Comparison of ENCODE assay signal across 9 cellular contexts in the genomic region with DNA sequence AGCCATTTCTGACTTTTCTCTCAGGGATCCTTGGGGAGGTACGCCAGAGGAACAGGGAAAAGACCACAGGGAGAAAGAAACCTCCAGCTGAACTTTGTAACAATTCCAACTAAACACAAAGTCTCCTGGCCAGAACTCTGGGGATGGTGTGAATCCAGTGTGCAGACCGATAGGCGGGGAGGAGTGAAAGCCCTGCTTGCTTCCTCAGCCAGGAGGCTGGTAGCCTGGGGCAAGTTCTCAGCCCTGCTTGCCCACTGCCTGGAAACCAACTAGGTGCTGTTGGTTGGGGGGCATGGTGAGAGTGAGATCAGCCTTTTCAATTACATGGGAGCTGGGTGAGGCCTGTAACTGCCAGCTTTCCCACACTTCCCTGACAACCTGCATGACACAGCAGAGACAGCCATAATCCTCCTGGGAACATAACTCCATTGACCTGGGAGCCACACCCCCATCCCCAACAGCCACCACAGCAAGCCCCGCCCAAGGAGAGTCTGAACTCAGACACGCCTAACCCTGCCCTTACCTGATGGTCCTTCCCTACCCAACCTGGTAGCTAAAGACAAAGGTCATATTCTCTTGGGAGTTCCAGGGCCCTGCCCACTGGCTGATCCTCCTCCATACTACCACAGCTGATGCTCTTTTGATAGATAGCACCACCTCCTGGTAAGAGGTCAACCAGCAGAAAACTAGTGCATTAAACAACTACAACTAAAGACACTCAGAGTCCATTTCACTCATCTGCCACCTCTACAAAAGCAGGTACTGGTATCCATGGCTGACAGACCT.
DNase-seq lines count a peak whose midpoint lies in the region; ATAC-seq, FAIRE-seq and TF ChIP-seq lines count a peak whose summit lies in the region.
"Had no signal": no experiment of that assay in that cellular context is flagged by ENCODE, and none has a peak within 500 bp of the region (broad histone marks: within the 10 kb centered on the region; RNA-seq: fewer than 3 reads in every experiment).

No MANE protein-coding gene starts in this region.

- H2BK20ac ChIP-seq in H1 (ENCODE audit: low read length) = no peak overlapping the region

- H3K36me3 ChIP-seq in H1 (ENCODE audit: control insufficient read depth in 2 of 4, insufficient read depth in 4 of 4, low read length in 3 of 4) (peaks cover 0 to 3% (median 0%) of the 10 kb centered on the region in 4 experiments; a peak in 1 of 8 replicates), transverse colon (no peaks in the 10 kb centered on the region)

- H2BK12ac ChIP-seq in H1 (ENCODE audit: low read depth, low read length) = no peak overlapping the region

- peak; percentile 58 for FAIRE-seq in H1 (lab: Jason Lieb, UNC)

- no peaks in the 10 kb centered on the region for H4K20me1 ChIP-seq in H1 (replicated peaks in 1 of 2; ENCODE audit: control insufficient read depth in 1 of 2, insufficient read depth in 2 of 2, low read length in 2 of 2)

- peak overlapping the region; percentile 60; the same call in 1 of the 2 replicates for H2BK5ac ChIP-seq in H1 (ENCODE audit: low read depth, low read length)

- H3K9ac ChIP-seq in H1 (replicated peaks in 1 of 4; ENCODE audit: extremely low read depth in 1 of 4, low read depth in 3 of 4, low read length in 3 of 4) = no peak overlapping the region

- intact Hi-C loops in transverse colon (cut with DNase I; ENCODE audit: low total_unique reads) = no loop called here
- intact Hi-C loops in head of caudate nucleus (cut with DNase I) = no loop called here

- peaks cover 25% of the 10 kb centered on the region for H3K36me3 Mint-ChIP-seq in activated naive CD8-positive, alpha-beta T cell
- peaks cover 22% of the 10 kb centered on the region for H3K36me3 Mint-ChIP-seq in activated naive CD8-positive, alpha-beta T cell treated with anti-CD3 and anti-CD28 coated beads for 36 hours

- no peaks in the 10 kb centered on the region for H3K79me2 ChIP-seq in H1 (ENCODE audit: control insufficient read depth in 1 of 2, insufficient read depth in 2 of 2, low read length in 2 of 2)

- no peak overlapping the region for H3K14ac ChIP-seq in H1 (ENCODE audit: insufficient read length)

- no peak overlapping the region; the same call in 1 of the 2 replicates for H3K27ac ChIP-seq in H1 (ENCODE audit: low read depth, low read length)
- H3K27ac ChIP-seq in transverse colon = peak overlapping the region; percentile 64 to 85 (median 79)

- no peak overlapping the region for H4K91ac ChIP-seq in H1 (replicated peaks; ENCODE audit: insufficient read length, low read length)

- TF ChIP-seq CTCF in NB4 (IDR thresholded peaks at IDR 0.05; ENCODE audit: low read depth, low read length) (no peak), H1 (IDR thresholded peaks at IDR 0.05; ENCODE audit: control extremely low read depth in 1 of 3, insufficient read depth in 1 of 3, low read depth in 1 of 3, low read length in 3 of 3) (peak; percentile 5 to 79 (median 70)), transverse colon (IDR thresholded peaks at IDR 0.05) (peak; percentile 14 to 73 (median 41))

- peak; percentile 79 to 81 for TF ChIP-seq RAD21 in H1 (IDR thresholded peaks at IDR 0.05 in 1 of 2, conservative IDR thresholded peaks at IDR 0.05 in 1 of 2; ENCODE audit: low read depth in 2 of 2, low read length in 2 of 2)

- no peak overlapping the region for H3K4ac ChIP-seq in H1 (replicated peaks; ENCODE audit: insufficient read length, low read depth, low read length)

- ATAC-seq in HG03095 (IDR thresholded peaks at IDR 0.05; ENCODE audit: unreplicated experiment) = no peak

- H3K79me1 ChIP-seq in H1 (ENCODE audit: low read depth, low read length) = no peaks in the 10 kb centered on the region

- no peak overlapping the region for H3K4me3 Mint-ChIP-seq in activated naive CD8-positive, alpha-beta T cell
- H3K4me3 Mint-ChIP-seq in activated naive CD8-positive, alpha-beta T cell treated with anti-CD3 and anti-CD28 coated beads for 36 hours = no peak overlapping the region

- no peaks in the 10 kb centered on the region for H3K27me3 Mint-ChIP-seq in activated naive CD8-positive, alpha-beta T cell
- H3K27me3 Mint-ChIP-seq in activated naive CD8-positive, alpha-beta T cell treated with anti-CD3 and anti-CD28 coated beads for 36 hours = no peaks in the 10 kb centered on the region

- H4K8ac ChIP-seq in H1 (ENCODE audit: extremely low read depth, insufficient read depth, low read length) = no peak overlapping the region

- H3K9me3 Mint-ChIP-seq in activated naive CD8-positive, alpha-beta T cell (ENCODE audit: low read depth) = peaks cover 19% of the 10 kb centered on the region
- H3K9me3 Mint-ChIP-seq in activated naive CD8-positive, alpha-beta T cell treated with anti-CD3 and anti-CD28 coated beads for 36 hours = peaks cover 34% of the 10 kb centered on the region

- no peak overlapping the region for H2BK120ac ChIP-seq in H1 (replicated peaks; ENCODE audit: low read depth, low read length)

- H2AK5ac ChIP-seq in H1 (ENCODE audit: low read depth, low read length) = no peak overlapping the region

- no peak overlapping the region for H4K5ac ChIP-seq in H1 (ENCODE audit: insufficient read length, low read depth, low read length)

- POLR2A ChIA-PET in H1 (lab: Charles Lee; ENCODE audit: partially characterized antibody) = interaction anchor here (1.2 to 3.2 kb wide), 2 partner anchors 12 to 157 kb away, joined by 3 to 12 read pairs; no protein-coding TSS in a partner anchor

- 83% methylated on average over 5 of the region's 5 CpGs; no CpG with 5 or more reads in 1 of the 2 experiments for WGBS in H1 (ENCODE audit: extremely low coverage in 1 of 2, insufficient coverage in 1 of 2, insufficient read length in 1 of 2, insufficient replicate concordance in 2 of 2, low coverage in 1 of 2, low lambda C conversion rate in 2 of 2, missing lambda C conversion rate in 1 of 2), 2 experiments
- WGBS in transverse colon (ENCODE audit: low coverage in 1 of 2), 2 donors = 75% methylated on average over 5 of the region's 5 CpGs; no CpG with 5 or more reads in 1 of the 2 donors

- TF ChIP-seq POLR2A in NB4 (IDR thresholded peaks at IDR 0.05; ENCODE audit: extremely low read depth, insufficient read length) = no peak
- TF ChIP-seq POLR2A in H1 (IDR thresholded peaks at IDR 0.05; ENCODE audit: control extremely low read depth in 1 of 2, low read depth in 2 of 2, low read length in 2 of 2) = no peak
- TF ChIP-seq POLR2A in transverse colon (IDR thresholded peaks at IDR 0.05) = peak; percentile 20

- H3K27ac Mint-ChIP-seq in activated naive CD8-positive, alpha-beta T cell = peak overlapping the region; percentile 41
- no peak overlapping the region for H3K27ac Mint-ChIP-seq in activated naive CD8-positive, alpha-beta T cell treated with anti-CD3 and anti-CD28 coated beads for 36 hours

- H3K9me3 ChIP-seq in H1 (ENCODE audit: insufficient read depth in 2 of 2, low read depth in 1 of 2, low read length in 1 of 2) (peaks cover 9% of the 10 kb centered on the region in 2 experiments; a peak in 3 of 4 replicates), transverse colon (no peaks in the 10 kb centered on the region)

- no peaks in the 10 kb centered on the region for H3K4me1 ChIP-seq in H1 (replicated peaks in 1 of 4; ENCODE audit: control insufficient read depth in 3 of 4, insufficient read depth in 4 of 4, low read length in 3 of 4)
- H3K4me1 ChIP-seq in transverse colon = peaks cover 0 to 13% (median 2%) of the 10 kb centered on the region in 4 donors

- H3K56ac ChIP-seq in H1 (replicated peaks; ENCODE audit: insufficient read length, low read depth, low read length) = no peak overlapping the region

- DNase-seq in activated naive CD8-positive, alpha-beta T cell treated with anti-CD3 and anti-CD28 coated beads for 36 hours = no peak
- peak; percentile 38 for DNase-seq in NB4 (ENCODE audit: low read depth)
- peak; percentile 64 to 74 for DNase-seq in H1 (ENCODE audit: low read depth in 1 of 2, low spot score in 2 of 2)
- peak; percentile 85 for DNase-seq in transverse colon
- DNase-seq in NCI-H446 treated with DMSO at 0.1 percent for 48 hours (lab: John Stamatoyannopoulos, UW) = no peak
- no peak for DNase-seq in head of caudate nucleus
- DNase-seq: activated naive CD4-positive, alpha-beta T cell treated with Interleukin-2 at 50 U/mL for 16 hours had no signal

- no peak overlapping the region for H2BK15ac ChIP-seq in H1 (ENCODE audit: low read length)

- CTCF ChIA-PET in H1 (lab: Charles Lee; ENCODE audit: partially characterized antibody) = interaction anchor here (0.6 to 4.3 kb wide), 23 partner anchors 8 to 268 kb away, joined by 3 to 24 read pairs (median 4); a partner anchor contains a TSS

- no peaks in the 10 kb centered on the region for H3K23me2 ChIP-seq in H1 (ENCODE audit: low read depth, low read length)

- H2AFZ ChIP-seq in H1 (ENCODE audit: low read length) = no peak overlapping the region

- no peak overlapping the region for H3K4me2 ChIP-seq in H1 (ENCODE audit: insufficient read depth in 1 of 2, low read depth in 2 of 2, low read length in 2 of 2)

- in situ Hi-C loops in transverse colon (cut with MboI; ENCODE audit: low pct_ligation_motif_present in 1 of 4, low pct_unique_long_range_greater_than_20kb in 1 of 4, low sequenced_read_pairs in 3 of 4) = loop anchor here in 2 of 4 donors (10.0 to 25.0 kb wide), 3 partner anchors 157 to 271 kb away; a partner anchor contains a TSS

- H3K18ac ChIP-seq in H1 (ENCODE audit: extremely low read depth, low read length) = peak overlapping the region; percentile 19; the same call in 1 of the 2 replicates

- TF ChIP-seq EP300 in H1 (IDR thresholded peaks at IDR 0.05; ENCODE audit: borderline replicate concordance in 1 of 2, low read depth in 2 of 2, low read length in 2 of 2) (no peak), transverse colon (IDR thresholded peaks at IDR 0.05; ENCODE audit: low read depth) (no peak)

- H3K23ac ChIP-seq in H1 (ENCODE audit: insufficient read length) = no peak overlapping the region

- no peaks in the 10 kb centered on the region for H3K27me3 ChIP-seq in H1 (replicated peaks in 1 of 4; ENCODE audit: control insufficient read depth in 3 of 4, extremely low read depth in 1 of 4, insufficient read depth in 3 of 4, low read length in 3 of 4)
- no peaks in the 10 kb centered on the region for H3K27me3 ChIP-seq in transverse colon

- H3K4me3 ChIP-seq in NB4 (ENCODE audit: low read depth, low read length) (no peak overlapping the region), H1 (ENCODE audit: extremely low read depth in 1 of 4, insufficient read depth in 2 of 4, low read depth in 3 of 4, low read length in 4 of 4) (no peak overlapping the region), transverse colon (no peak overlapping the region)

- H3K4me1 Mint-ChIP-seq in activated naive CD8-positive, alpha-beta T cell (ENCODE audit: low read depth) = peaks cover 11% of the 10 kb centered on the region
- peaks cover 9% of the 10 kb centered on the region for H3K4me1 Mint-ChIP-seq in activated naive CD8-positive, alpha-beta T cell treated with anti-CD3 and anti-CD28 coated beads for 36 hours

TF ChIP-seq in H1, 55 proteins besides CTCF, POLR2A, EP300 and RAD21 (continues in another document):
- TF ChIP-seq SIN3A (conservative IDR thresholded peaks at IDR 0.05 in 1 of 2, IDR thresholded peaks at IDR 0.05 in 1 of 2; ENCODE audit: low read depth in 1 of 2, low read length in 2 of 2) (no peak), HDAC2 (IDR thresholded peaks at IDR 0.05; ENCODE audit: borderline replicate concordance in 1 of 2, low read depth in 2 of 2, low read length in 2 of 2) (no peak), RFX5 (IDR thresholded peaks at IDR 0.05; ENCODE audit: borderline replicate concordance, low read depth, low read length) (no peak)

Comparison
In these comparisons a context has a peak if more than half of its experiments do, and no peak if none do; other contexts are left out.
1. DNase-seq: peak in NB4 (single experiment), H1 (2 of 2) and transverse colon (single experiment); none in activated naive CD8-positive, alpha-beta T cell treated with anti-CD3 and anti-CD28 coated beads for 36 hours (single experiment), NCI-H446 treated with DMSO at 0.1 percent for 48 hours (single experiment) and head of caudate nucleus (0 of 42).